ENCODE assay signal across 23 cellular contexts in genomic region chr2:42523341-42523740, GRCh38. TPM values are rescaled to one million over a fixed set of nuclear protein-coding genes. Genes with fewer than 3 reads are reported as not detected.
DNase-seq lines count a peak whose midpoint lies in the region.
"Had no signal": no experiment of that assay in that cellular context is flagged by ENCODE, and none has a peak within 500 bp of the region (broad histone marks: within the 10 kb centered on the region; RNA-seq: fewer than 3 reads in every experiment).

No MANE protein-coding gene starts in this region.

- H3K4me3 ChIP-seq in thymus (ENCODE audit: low read length) = no peak overlapping the region
- H3K4me3 ChIP-seq: MG63, prostate gland, sigmoid colon, SK-N-MC had no signal

- WGBS in thymus = 76% methylated on average over 13 of the region's 13 CpGs

- no peaks in the 10 kb centered on the region for H3K9me3 ChIP-seq in thymus (ENCODE audit: control insufficient read depth)
- H3K9me3 ChIP-seq: MG63, prostate gland, sigmoid colon had no signal

- H3K4me1 ChIP-seq in thymus (ENCODE audit: control insufficient read depth, insufficient read depth, low read length) = peaks cover 3% of the 10 kb centered on the region
- H3K4me1 ChIP-seq: prostate gland, sigmoid colon had no signal

- H3K27me3 ChIP-seq in thymus (ENCODE audit: control insufficient read depth, insufficient read depth) = no peaks in the 10 kb centered on the region
- H3K27me3 ChIP-seq: MG63, sigmoid colon had no signal

- no peaks in the 10 kb centered on the region for H3K36me3 ChIP-seq in thymus (ENCODE audit: control insufficient read depth, insufficient read depth)
- H3K36me3 ChIP-seq: MG63, prostate gland, sigmoid colon had no signal

- peak overlapping the region; percentile 6 for H3K27ac ChIP-seq in thymus (ENCODE audit: low read depth)
- H3K27ac ChIP-seq: prostate gland, sigmoid colon, SK-N-MC had no signal

- DNase-seq in stimulated activated naive CD4-positive, alpha-beta T cell (lab: John Stamatoyannopoulos, UW) = peak in 4 of 6 experiments; percentile 22 to 39 (median 34)
- DNase-seq in stimulated activated naive CD4-positive, alpha-beta T cell treated with Interleukin-2 at 50 U/mL for 16 hours (lab: John Stamatoyannopoulos, UW) = no peak
- peak; percentile 56 for DNase-seq in NCI-H510A treated with DMSO at 0.1 percent for 48 hours (lab: John Stamatoyannopoulos, UW)
- peak; percentile 26 for DNase-seq in iris pigment epithelial cell (ENCODE audit: low read depth)
- no peak for DNase-seq in D341Med (ENCODE audit: low spot score)
- DNase-seq in COLO668 (lab: John Stamatoyannopoulos, UW; ENCODE audit: unreplicated experiment) = no peak
- DNase-seq in HK-2 (ENCODE audit: unreplicated experiment) = no peak
- DNase-seq: activated CD4-positive, alpha-beta T cell treated with anti-CD3 and anti-CD28 coated beads for 4 hours; C1 segment of cervical spinal cord; effector CD8-positive, alpha-beta T cell; head of caudate nucleus; immature natural killer cell; KBM-7; left ventricle myocardium superior; MG63; NCI-H1417 treated with DMSO at 0.1 percent for 48 hours; NCI-H748 treated with DMSO at 0.1 percent for 48 hours; RPMI8226; sigmoid colon; T-helper 17 cell had no signal

RNA-seq across cellular contexts. Expression of gene KCNG3, which starts 29.6 kb away (rescaled TPM):
- 0.62 TPM for polyA plus RNA-seq in thymus
- polyA plus RNA-seq: immature natural killer cell had no signal

RNA-seq across cellular contexts. Expression of gene MTA3, which starts 45.1 kb away (rescaled TPM):
- 64.9 TPM for polyA plus RNA-seq in thymus

Comparison
In these comparisons a context has a peak if more than half of its experiments do, and no peak if none do; other contexts are left out.
1. DNase-seq: peak in stimulated activated naive CD4-positive, alpha-beta T cell (4 of 6), NCI-H510A treated with DMSO at 0.1 percent for 48 hours (single experiment) and iris pigment epithelial cell (single experiment); none in stimulated activated naive CD4-positive, alpha-beta T cell treated with Interleukin-2 at 50 U/mL for 16 hours (single experiment), D341Med (single experiment), COLO668 (single experiment) and HK-2 (single experiment).